Comparison of ENCODE assay signal across 10 cellular contexts in the genomic region with DNA sequence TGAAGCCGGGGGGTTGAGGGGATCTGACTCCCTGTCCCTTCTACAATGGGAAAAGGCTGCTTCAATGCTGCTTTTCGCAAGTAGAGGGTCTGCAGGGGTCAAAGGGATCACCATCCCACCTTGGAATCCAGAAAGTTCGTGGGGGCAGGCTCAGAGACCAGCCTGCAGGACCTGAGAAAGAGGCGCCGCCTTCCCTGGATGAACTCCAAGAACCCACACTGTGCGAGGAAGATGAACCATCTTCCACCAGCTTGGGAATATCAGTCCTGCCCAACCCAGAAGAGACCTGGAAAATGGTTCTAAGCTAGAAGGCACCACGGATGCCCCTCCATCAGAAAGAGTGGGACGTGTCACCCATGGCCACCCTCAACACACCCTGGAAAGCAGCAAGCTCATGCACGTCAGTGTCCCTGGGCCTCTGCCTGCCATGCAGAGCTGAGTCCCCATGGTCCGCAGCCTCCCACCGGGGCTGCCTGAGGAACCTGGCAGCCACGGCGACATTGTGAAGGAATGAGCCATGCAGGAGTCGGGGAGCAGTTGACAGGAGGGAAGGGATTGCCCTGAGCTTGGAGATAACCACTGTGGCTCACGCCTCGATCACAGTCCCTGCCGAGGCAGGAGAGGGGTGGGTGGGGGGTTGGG. TPM values are rescaled to one million over a fixed set of nuclear protein-coding genes. Genes with fewer than 3 reads are reported as not detected.
DNase-seq lines count a peak whose midpoint lies in the region; ATAC-seq lines count a peak whose summit lies in the region.
"Had no signal": no experiment of that assay in that cellular context is flagged by ENCODE, and none has a peak within 500 bp of the region (broad histone marks: within the 10 kb centered on the region; RNA-seq: fewer than 3 reads in every experiment).

No MANE protein-coding gene starts in this region.

- H3K4me1 ChIP-seq in urinary bladder (ENCODE audit: insufficient read depth): no peaks in the 10 kb centered on the region

- no peaks in the 10 kb centered on the region for H3K36me3 Mint-ChIP-seq in activated naive CD8-positive, alpha-beta T cell treated with anti-CD3 and anti-CD28 coated beads for 36 hours
- no peaks in the 10 kb centered on the region for H3K36me3 Mint-ChIP-seq in activated naive CD8-positive, alpha-beta T cell treated with anti-CD3 and anti-CD28 coated beads, Interleukin-2, amount 50 U/mL, for 24 hours (ENCODE audit: low read depth)
- H3K36me3 Mint-ChIP-seq in naive B cell: no peaks in the 10 kb centered on the region

- WGBS in urinary bladder: 72% methylated on average over 17 of the region's 17 CpGs

- peak overlapping the region; percentile 69 for H3K27ac ChIP-seq in caudate nucleus (ENCODE audit: low read depth, low read length)
- H3K27ac ChIP-seq in urinary bladder (ENCODE audit: low read depth): peak overlapping the region; percentile 69

- peaks cover 20% of the 10 kb centered on the region for H3K4me1 Mint-ChIP-seq in activated naive CD8-positive, alpha-beta T cell treated with anti-CD3 and anti-CD28 coated beads for 36 hours
- H3K4me1 Mint-ChIP-seq in activated naive CD8-positive, alpha-beta T cell treated with anti-CD3 and anti-CD28 coated beads, Interleukin-2, amount 50 U/mL, for 24 hours: peaks cover 19% of the 10 kb centered on the region
- peaks cover 30 to 48% (median 40%) of the 10 kb centered on the region in 3 donors for H3K4me1 Mint-ChIP-seq in naive B cell

- no peak for DNase-seq in activated naive CD8-positive, alpha-beta T cell treated with anti-CD3 and anti-CD28 coated beads for 36 hours
- DNase-seq in activated naive CD8-positive, alpha-beta T cell treated with anti-CD3 and anti-CD28 coated beads, Interleukin-2, amount 50 U/mL, for 24 hours: no peak
- no peak for DNase-seq in caudate nucleus (lab: John Stamatoyannopoulos, UW)
- no peak for DNase-seq in naive B cell
- no peak for DNase-seq in UCSD-AML1 (lab: John Stamatoyannopoulos, UW; ENCODE audit: unreplicated experiment)
- DNase-seq in kidney glomerular epithelial cell (lab: John Stamatoyannopoulos, UW): no peak

- H3K27ac Mint-ChIP-seq in activated naive CD8-positive, alpha-beta T cell treated with anti-CD3 and anti-CD28 coated beads for 36 hours: peak overlapping the region; percentile 73
- H3K27ac Mint-ChIP-seq in activated naive CD8-positive, alpha-beta T cell treated with anti-CD3 and anti-CD28 coated beads, Interleukin-2, amount 50 U/mL, for 24 hours: no peak overlapping the region
- peak overlapping the region in 5 of 6 donors; percentile 24 to 92 (median 76) for H3K27ac Mint-ChIP-seq in naive B cell

- H3K27me3 Mint-ChIP-seq in activated naive CD8-positive, alpha-beta T cell treated with anti-CD3 and anti-CD28 coated beads for 36 hours: peaks cover 19% of the 10 kb centered on the region
- peaks cover 9% of the 10 kb centered on the region for H3K27me3 Mint-ChIP-seq in activated naive CD8-positive, alpha-beta T cell treated with anti-CD3 and anti-CD28 coated beads, Interleukin-2, amount 50 U/mL, for 24 hours
- H3K27me3 Mint-ChIP-seq in naive B cell: peaks cover 0 to 7% (median 0%) of the 10 kb centered on the region in 3 donors

- no peak for ATAC-seq in activated naive CD8-positive, alpha-beta T cell treated with anti-CD3 and anti-CD28 coated beads, Interleukin-2, amount 50 U/mL, for 24 hours
- ATAC-seq in naive B cell (ENCODE audit: low read depth in 2 of 2) (no peak), HG02973 (IDR thresholded peaks at IDR 0.05; ENCODE audit: unreplicated experiment) (no peak)

- no peaks in the 10 kb centered on the region for H3K9me3 Mint-ChIP-seq in activated naive CD8-positive, alpha-beta T cell treated with anti-CD3 and anti-CD28 coated beads for 36 hours
- no peaks in the 10 kb centered on the region for H3K9me3 Mint-ChIP-seq in activated naive CD8-positive, alpha-beta T cell treated with anti-CD3 and anti-CD28 coated beads, Interleukin-2, amount 50 U/mL, for 24 hours
- no peaks in the 10 kb centered on the region for H3K9me3 Mint-ChIP-seq in naive B cell

- no peaks in the 10 kb centered on the region for H3K36me3 ChIP-seq in urinary bladder (ENCODE audit: insufficient read depth)

- peak overlapping the region; percentile 7 for H3K4me3 Mint-ChIP-seq in activated naive CD8-positive, alpha-beta T cell treated with anti-CD3 and anti-CD28 coated beads for 36 hours
- H3K4me3 Mint-ChIP-seq in activated naive CD8-positive, alpha-beta T cell treated with anti-CD3 and anti-CD28 coated beads, Interleukin-2, amount 50 U/mL, for 24 hours: no peak overlapping the region
- peak overlapping the region in 3 of 8 donors; percentile 47 to 85 (median 72) for H3K4me3 Mint-ChIP-seq in naive B cell

- H3K4me3 ChIP-seq in urinary bladder (ENCODE audit: low read depth, low read length): no peak overlapping the region

RNA-seq across cellular contexts. Expression of gene RAB3D, which starts 14.6 kb away (rescaled TPM):
- 1 to 10 TPM; 3.2 to 4.2 TPM for total RNA-seq in activated naive CD8-positive, alpha-beta T cell treated with anti-CD3 and anti-CD28 coated beads for 36 hours
- 1 to 10 TPM; 1.9 to 5.8 (median 2.4) TPM for polyA plus RNA-seq in naive B cell (ENCODE audit: low read depth in 6 of 6)
- 13.4 TPM for total RNA-seq in urinary bladder
- polyA plus RNA-seq in urinary bladder: 12.4 TPM

RNA-seq across cellular contexts. Expression of gene TMEM205, which starts 21.2 kb away (rescaled TPM):
- total RNA-seq in activated naive CD8-positive, alpha-beta T cell treated with anti-CD3 and anti-CD28 coated beads for 36 hours: 10 to 100 TPM; 20.1 to 22.5 TPM
- polyA plus RNA-seq in naive B cell (ENCODE audit: low read depth in 6 of 6) (100 to 1,000 TPM; 102 to 171 (median 114) TPM), urinary bladder (144 TPM)
- total RNA-seq in urinary bladder: 63.8 TPM

RNA-seq across cellular contexts. Expression of gene CCDC159, which starts 21.4 kb away (rescaled TPM):
- 1 to 10 TPM; 6.9 to 8.3 TPM for total RNA-seq in activated naive CD8-positive, alpha-beta T cell treated with anti-CD3 and anti-CD28 coated beads for 36 hours
- polyA plus RNA-seq in naive B cell (ENCODE audit: low read depth in 6 of 6) (10 to 100 TPM; 13.2 to 25.0 (median 16.2) TPM), urinary bladder (29.0 TPM)
- 14.3 TPM for total RNA-seq in urinary bladder

RNA-seq across cellular contexts. Expression of gene TSPAN16, which starts 28.9 kb away (rescaled TPM):
- total RNA-seq in activated naive CD8-positive, alpha-beta T cell treated with anti-CD3 and anti-CD28 coated beads for 36 hours: not detected
- polyA plus RNA-seq in naive B cell (ENCODE audit: low read depth in 6 of 6) (not detected), urinary bladder (not detected)
- not detected for total RNA-seq in urinary bladder
- total RNA-seq: aorta, Calu3 had no signal
- polyA plus RNA-seq: aorta had no signal

RNA-seq across cellular contexts. Expression of gene PLPPR2, which starts 30.4 kb away (rescaled TPM):
- 1 to 10 TPM in 1 of 2 experiments, under 1 TPM in 1; 0.70 to 1.2 TPM for total RNA-seq in activated naive CD8-positive, alpha-beta T cell treated with anti-CD3 and anti-CD28 coated beads for 36 hours
- under 1 TPM in 2 of 6 donors, not detected in 4; 0.56 to 0.69 TPM for polyA plus RNA-seq in naive B cell (ENCODE audit: low read depth in 6 of 6)
- 7.2 TPM for total RNA-seq in urinary bladder
- polyA plus RNA-seq in urinary bladder: 41.5 TPM
